Comparison of ENCODE assay signal across 15 cellular contexts in the genomic region with DNA sequence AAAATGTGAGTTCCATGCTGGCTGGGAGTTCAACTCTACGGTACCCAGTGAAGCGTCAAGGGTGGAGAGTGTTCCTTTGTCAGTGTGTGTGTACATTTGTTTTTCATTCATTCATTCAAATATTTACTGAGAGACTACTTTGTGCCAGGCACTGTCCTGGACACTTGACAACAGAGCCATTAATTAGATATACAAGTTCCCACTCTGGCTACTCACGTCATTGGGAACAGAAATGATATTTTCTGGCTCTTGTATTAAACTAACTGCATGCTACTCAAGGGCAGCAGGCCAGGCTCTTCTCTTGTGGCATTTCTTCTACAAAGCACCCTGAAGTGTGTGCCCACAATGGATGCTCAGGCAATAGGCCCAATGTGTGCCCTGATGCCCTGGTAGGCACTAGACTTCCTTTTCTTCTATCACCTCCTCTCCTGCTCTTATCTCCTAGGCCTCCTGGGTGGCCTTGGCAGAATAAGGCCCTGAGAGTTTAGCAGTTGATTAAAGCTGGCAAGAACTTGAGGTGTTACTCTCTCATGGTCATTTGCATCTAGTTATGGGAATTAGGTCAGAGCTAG. TPM values are rescaled to one million over a fixed set of nuclear protein-coding genes. Genes with fewer than 3 reads are reported as not detected.
A peak's percentile ranks its signal among the peaks of the same experiment; 100 is the strongest.
DNase-seq lines count a peak whose midpoint lies in the region; ATAC-seq, FAIRE-seq and TF ChIP-seq lines count a peak whose summit lies in the region.
"Had no signal": no experiment of that assay in that cellular context is flagged by ENCODE, and none has a peak within 500 bp of the region (broad histone marks: within the 10 kb centered on the region; RNA-seq: fewer than 3 reads in every experiment).

No MANE protein-coding gene starts in this region.

- H3K23me2 ChIP-seq in H1 (ENCODE audit: low read depth, low read length), result no peaks in the 10 kb centered on the region

- no peaks in the 10 kb centered on the region for H3K27me3 Mint-ChIP-seq in effector memory CD8-positive, alpha-beta T cell

- H3K4ac ChIP-seq in H1 (replicated peaks; ENCODE audit: insufficient read length, low read depth, low read length), result peak overlapping the region; percentile 32

- H3K23ac ChIP-seq in H1 (ENCODE audit: insufficient read length), result no peak overlapping the region

- H2AFZ ChIP-seq in ACC112 (ENCODE audit: low read length, unreplicated experiment) (peak overlapping the region; percentile 60), KMS-11 (ENCODE audit: low read depth) (peak overlapping the region; percentile 89), H1 (ENCODE audit: low read length) (no peak overlapping the region)
- H2AFZ ChIP-seq: parathyroid adenoma had no signal

- DNase-seq in H1 (ENCODE audit: low read depth in 1 of 2, low spot score in 2 of 2) (no peak), AML-193 (lab: John Stamatoyannopoulos, UW) (no peak), spleen (no peak), NCI-H2227 (lab: John Stamatoyannopoulos, UW; ENCODE audit: unreplicated experiment) (no peak)
- no peak for DNase-seq in effector memory CD8-positive, alpha-beta T cell
- DNase-seq: activated CD4-positive, CD25-positive, alpha-beta regulatory T cell; activated CD8-positive, alpha-beta memory T cell treated with anti-CD3 and anti-CD28 coated beads, Interleukin-2, amount 50 U/mL, for 48 hours; activated naive CD8-positive, alpha-beta T cell treated with anti-CD3 and anti-CD28 coated beads, Interleukin-2, amount 10 ng/mL, durations not matched to agents 7 days and 5 days; C1 segment of cervical spinal cord; NCI-H2107 had no signal

- H4K20me1 ChIP-seq in KMS-11 (ENCODE audit: insufficient read depth), result no peaks in the 10 kb centered on the region
- H4K20me1 ChIP-seq in H1 (replicated peaks in 1 of 2; ENCODE audit: control insufficient read depth in 1 of 2, insufficient read depth in 2 of 2, low read length in 2 of 2), result no peaks in the 10 kb centered on the region

- H2BK5ac ChIP-seq in H1 (ENCODE audit: low read depth, low read length), result no peak overlapping the region

- H3K4me2 ChIP-seq in KMS-11 (peak overlapping the region; percentile 74), H1 (ENCODE audit: insufficient read depth in 1 of 2, low read depth in 2 of 2, low read length in 2 of 2) (no peak overlapping the region)

- no peak overlapping the region for H4K8ac ChIP-seq in H1 (ENCODE audit: extremely low read depth, insufficient read depth, low read length)

- no peak overlapping the region for H3K56ac ChIP-seq in H1 (replicated peaks; ENCODE audit: insufficient read length, low read depth, low read length)

- TF ChIP-seq POLR2A in H1 (IDR thresholded peaks at IDR 0.05; ENCODE audit: control extremely low read depth in 1 of 2, low read depth in 2 of 2, low read length in 2 of 2), result no peak
- TF ChIP-seq POLR2A in spleen (IDR thresholded peaks at IDR 0.05), result no peak

- CTCF ChIA-PET in H1 (lab: Charles Lee; ENCODE audit: partially characterized antibody), result interaction anchor here (0.6 to 0.9 kb wide), 2 partner anchors 18 to 105 kb away, joined by 3 read pairs; no protein-coding TSS in a partner anchor

- H3K27me3 ChIP-seq in ACC112 (ENCODE audit: insufficient read depth, low read length) (no peaks in the 10 kb centered on the region), KMS-11 (ENCODE audit: insufficient read depth, low read depth) (no peaks in the 10 kb centered on the region), H1 (replicated peaks in 1 of 4; ENCODE audit: control insufficient read depth in 3 of 4, extremely low read depth in 1 of 4, insufficient read depth in 3 of 4, low read length in 3 of 4) (no peaks in the 10 kb centered on the region), muscle layer of duodenum (ENCODE audit: low read depth, low read length) (no peaks in the 10 kb centered on the region), spleen (replicated peaks in 1 of 7) (no peaks in the 10 kb centered on the region)

- no peaks in the 10 kb centered on the region for H3K9me3 ChIP-seq in H1 (ENCODE audit: insufficient read depth in 2 of 2, low read depth in 1 of 2, low read length in 1 of 2)
- H3K9me3 ChIP-seq in muscle layer of duodenum (ENCODE audit: control insufficient read depth in 1 of 2, low read length in 2 of 2), result no peaks in the 10 kb centered on the region
- no peaks in the 10 kb centered on the region for H3K9me3 ChIP-seq in spleen

- H3K79me2 ChIP-seq in ACC112 (ENCODE audit: control insufficient read depth, insufficient read depth, low read length, unreplicated experiment), result no peaks in the 10 kb centered on the region
- no peaks in the 10 kb centered on the region for H3K79me2 ChIP-seq in KMS-11 (ENCODE audit: insufficient read depth, low read depth)
- no peaks in the 10 kb centered on the region for H3K79me2 ChIP-seq in H1 (ENCODE audit: control insufficient read depth in 1 of 2, insufficient read depth in 2 of 2, low read length in 2 of 2)
- H3K79me2 ChIP-seq: parathyroid adenoma had no signal

- no peak for TF ChIP-seq CTCF in KMS-11 (conservative IDR thresholded peaks at IDR 0.05; ENCODE audit: low read depth, low read length)
- TF ChIP-seq CTCF in H1 (IDR thresholded peaks at IDR 0.05; ENCODE audit: control extremely low read depth in 1 of 3, insufficient read depth in 1 of 3, low read depth in 1 of 3, low read length in 3 of 3), result no peak
- TF ChIP-seq CTCF in spleen (IDR thresholded peaks at IDR 0.05 in 8 of 11, conservative IDR thresholded peaks at IDR 0.05 in 3 of 11), result no peak

- no peaks in the 10 kb centered on the region for H3K9me3 Mint-ChIP-seq in effector memory CD8-positive, alpha-beta T cell
- H3K9me3 Mint-ChIP-seq: activated naive CD8-positive, alpha-beta T cell treated with anti-CD3 and anti-CD28 coated beads, Interleukin-2, amount 10 ng/mL, durations not matched to agents 7 days and 5 days had no signal

- H3K4me3 ChIP-seq in ACC112 (ENCODE audit: low read depth, low read length), result no peak overlapping the region
- H3K4me3 ChIP-seq in KMS-11 (IDR thresholded peaks at IDR 0.05; ENCODE audit: insufficient read depth, low read depth, low read length), result no peak overlapping the region
- no peak overlapping the region for H3K4me3 ChIP-seq in H1 (ENCODE audit: extremely low read depth in 1 of 4, insufficient read depth in 2 of 4, low read depth in 3 of 4, low read length in 4 of 4)
- no peak overlapping the region for H3K4me3 ChIP-seq in muscle layer of duodenum (ENCODE audit: low read depth in 1 of 2, low read length in 2 of 2)
- no peak overlapping the region for H3K4me3 ChIP-seq in spleen

- H4K91ac ChIP-seq in H1 (replicated peaks; ENCODE audit: insufficient read length, low read length), result no peak overlapping the region

- H2BK12ac ChIP-seq in H1 (ENCODE audit: low read depth, low read length), result no peak overlapping the region

- WGBS in H1 (ENCODE audit: extremely low coverage in 1 of 2, insufficient coverage in 1 of 2, insufficient read length in 1 of 2, insufficient replicate concordance in 2 of 2, low coverage in 1 of 2, low lambda C conversion rate in 2 of 2, missing lambda C conversion rate in 1 of 2), 2 experiments, result 91% methylated on average over 3 of the region's 3 CpGs; no CpG with 5 or more reads in 1 of the 2 experiments
- WGBS in spleen, 5 donors, result 79 to 89% (median 89%) methylated on average over 3 of the region's 3 CpGs

- peak overlapping the region; percentile 98 for H3K27ac ChIP-seq in ACC112 (ENCODE audit: low read depth, low read length)
- H3K27ac ChIP-seq in KMS-11, result no peak overlapping the region
- no peak overlapping the region for H3K27ac ChIP-seq in H1 (ENCODE audit: low read depth, low read length)
- peak overlapping the region; percentile 10 for H3K27ac ChIP-seq in muscle layer of duodenum (ENCODE audit: low read length)
- peak overlapping the region in 4 of 8 donors; percentile 21 to 55 (median 44) for H3K27ac ChIP-seq in spleen
- H3K27ac ChIP-seq: parathyroid adenoma had no signal

- no peak for ATAC-seq in effector memory CD8-positive, alpha-beta T cell (replicated peaks)
- ATAC-seq: SK-N-SH treated with all-trans-retinoic acid at 6 μM for 48 hours had no signal

- no peak overlapping the region for H2AK5ac ChIP-seq in H1 (ENCODE audit: low read depth, low read length)

- H4K5ac ChIP-seq in H1 (ENCODE audit: insufficient read length, low read depth, low read length), result no peak overlapping the region

- peak overlapping the region in 1 of 2 donors; percentile 19 for H3K4me3 Mint-ChIP-seq in effector memory CD8-positive, alpha-beta T cell
- H3K4me3 Mint-ChIP-seq: activated naive CD8-positive, alpha-beta T cell treated with anti-CD3 and anti-CD28 coated beads, Interleukin-2, amount 10 ng/mL, durations not matched to agents 7 days and 5 days had no signal

- no peak overlapping the region for H2BK15ac ChIP-seq in H1 (ENCODE audit: low read length)

- H3K4me1 Mint-ChIP-seq in effector memory CD8-positive, alpha-beta T cell (ENCODE audit: low read depth in 2 of 2), result peaks cover 19 to 20% of the 10 kb centered on the region in 2 donors

- no peak for FAIRE-seq in H1 (lab: Jason Lieb, UNC)

- H3K36me3 ChIP-seq in ACC112 (ENCODE audit: insufficient read depth, low read length), result no peaks in the 10 kb centered on the region
- no peaks in the 10 kb centered on the region for H3K36me3 ChIP-seq in KMS-11 (ENCODE audit: insufficient read depth)
- no peaks in the 10 kb centered on the region for H3K36me3 ChIP-seq in H1 (ENCODE audit: control insufficient read depth in 2 of 4, insufficient read depth in 4 of 4, low read length in 3 of 4)
- no peaks in the 10 kb centered on the region for H3K36me3 ChIP-seq in muscle layer of duodenum (ENCODE audit: control insufficient read depth in 1 of 2, insufficient read depth in 2 of 2, low read length in 2 of 2)
- no peaks in the 10 kb centered on the region for H3K36me3 ChIP-seq in spleen

- H2BK120ac ChIP-seq in H1 (replicated peaks; ENCODE audit: low read depth, low read length), result no peak overlapping the region

- no peak for TF ChIP-seq RAD21 in H1 (IDR thresholded peaks at IDR 0.05 in 1 of 2, conservative IDR thresholded peaks at IDR 0.05 in 1 of 2; ENCODE audit: low read depth in 2 of 2, low read length in 2 of 2)

- no peak for TF ChIP-seq EP300 in H1 (IDR thresholded peaks at IDR 0.05; ENCODE audit: borderline replicate concordance in 1 of 2, low read depth in 2 of 2, low read length in 2 of 2)

- no peaks in the 10 kb centered on the region for H3K79me1 ChIP-seq in H1 (ENCODE audit: low read depth, low read length)

- H3K36me3 Mint-ChIP-seq in effector memory CD8-positive, alpha-beta T cell (ENCODE audit: insufficient read depth), result no peaks in the 10 kb centered on the region
- H3K36me3 Mint-ChIP-seq: activated naive CD8-positive, alpha-beta T cell treated with anti-CD3 and anti-CD28 coated beads, Interleukin-2, amount 10 ng/mL, durations not matched to agents 7 days and 5 days had no signal

- intact Hi-C loops in spleen (cut with DNase I; ENCODE audit: low total_unique reads), result no loop called here

- no peak overlapping the region for H3K9ac ChIP-seq in KMS-11
- no peak overlapping the region for H3K9ac ChIP-seq in H1 (replicated peaks in 1 of 4; ENCODE audit: extremely low read depth in 1 of 4, low read depth in 3 of 4, low read length in 3 of 4)
- H3K9ac ChIP-seq: parathyroid adenoma had no signal

- POLR2A ChIA-PET in H1 (lab: Charles Lee; ENCODE audit: partially characterized antibody), result no interaction called here

- no peak overlapping the region for H3K18ac ChIP-seq in H1 (ENCODE audit: extremely low read depth, low read length)

- peaks cover 45% of the 10 kb centered on the region for H3K4me1 ChIP-seq in ACC112 (ENCODE audit: control insufficient read depth, insufficient read depth, low read length, unreplicated experiment)
- H3K4me1 ChIP-seq in KMS-11 (ENCODE audit: low read depth, poor library complexity, severe bottlenecking), result peaks cover 21% of the 10 kb centered on the region
- H3K4me1 ChIP-seq in H1 (replicated peaks in 1 of 4; ENCODE audit: control insufficient read depth in 3 of 4, insufficient read depth in 4 of 4, low read length in 3 of 4), result peaks cover 0 to 6% (median 0%) of the 10 kb centered on the region in 4 experiments; a peak in 3 of 7 replicates
- H3K4me1 ChIP-seq in muscle layer of duodenum (ENCODE audit: control insufficient read depth in 1 of 2, insufficient read depth in 2 of 2, low read length in 2 of 2), result peaks cover 5 to 27% of the 10 kb centered on the region in 2 donors
- H3K4me1 ChIP-seq in spleen, result peaks cover 3 to 43% (median 25%) of the 10 kb centered on the region in 6 donors

- H3K27ac Mint-ChIP-seq in effector memory CD8-positive, alpha-beta T cell, result peak overlapping the region in 1 of 2 donors; percentile 25
- H3K27ac Mint-ChIP-seq: activated naive CD8-positive, alpha-beta T cell treated with anti-CD3 and anti-CD28 coated beads, Interleukin-2, amount 10 ng/mL, durations not matched to agents 7 days and 5 days had no signal

- no peak overlapping the region for H3K14ac ChIP-seq in H1 (ENCODE audit: insufficient read length)

- H2BK20ac ChIP-seq in H1 (ENCODE audit: low read length), result no peak overlapping the region

RNA-seq across cellular contexts. Expression of a gene that starts 14.2 kb away (rescaled TPM):
- total RNA-seq in H1 (2021; fragmentation: NEBNext Ultra II Directional; extraction: Animal tissue kit (Norgen Biotek cat#: 25700)), result 11.1 and 12.4 TPM in 2 replicates
- polyA plus RNA-seq in H1 (2011; rRNA removed) (10.1 and 17.3 TPM in 2 replicates), spleen (1 to 10 TPM; 8.3 to 8.9 (median 8.6) TPM)
- 9.1 TPM for polyA plus RNA-seq in H1 (2011; cell fraction: cytosol; rRNA removed)
- 41.6 TPM for polyA plus RNA-seq in H1 (2011; cell fraction: nucleus; rRNA removed)
- 7.8 to 10.4 TPM (median 8.7 TPM) in 4 replicates for polyA plus RNA-seq in H1 (2012, experiment 1 of 2)
- polyA plus RNA-seq in H1 (2012, experiment 2 of 2), result 5.0 TPM
- polyA plus RNA-seq in H1 (2013, experiment 1 of 2), result 13.2 TPM
- polyA plus RNA-seq in H1 (2013, experiment 2 of 2), result 11.1 TPM
- 16.5 and 18.3 TPM in 2 replicates for polyA minus RNA-seq in H1 (2011; rRNA and poly(A)+ RNA removed)
- polyA minus RNA-seq in H1 (2011; cell fraction: cytosol; rRNA and poly(A)+ RNA removed), result 12.3 TPM
- polyA minus RNA-seq in H1 (2011; cell fraction: nucleus; rRNA and poly(A)+ RNA removed), result 14.3 TPM
- 10 to 100 TPM; 27.3 to 78.4 (median 47.5) TPM for total RNA-seq in spleen

Comparison
In these comparisons a context has a peak if more than half of its experiments do, and no peak if none do; other contexts are left out.
1. H3K27ac ChIP-seq: peak in ACC112 (single experiment) and muscle layer of duodenum (single experiment); none in KMS-11 (single experiment) and H1 (single experiment).